8 cellular contexts compared by ENCODE assay signal in the genomic region with DNA sequence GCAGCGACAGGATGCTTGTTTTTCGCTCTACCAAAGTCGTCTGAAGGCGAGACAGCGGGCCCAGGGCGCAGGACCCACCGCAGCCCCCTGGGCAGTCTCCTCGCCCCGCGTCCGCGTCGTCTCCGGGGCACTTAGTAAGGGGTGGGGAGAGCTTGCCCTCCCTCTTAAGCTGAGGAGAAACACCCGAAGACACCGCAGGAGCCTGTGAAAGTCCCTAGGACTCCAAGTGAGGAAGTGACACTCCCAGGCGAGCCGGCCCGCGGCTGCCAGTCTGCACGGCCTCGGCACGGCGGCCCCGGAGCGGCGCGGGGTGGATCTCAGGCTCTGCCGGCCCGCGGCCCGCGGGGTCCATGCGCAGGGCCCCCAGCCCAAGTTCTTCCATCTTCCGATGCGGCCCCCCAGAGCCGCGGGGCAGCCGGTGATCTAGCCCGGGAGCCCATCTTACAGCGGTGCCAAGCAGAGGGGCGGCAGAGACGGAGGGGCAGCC. TPM values are rescaled to one million over a fixed set of nuclear protein-coding genes. Genes with fewer than 3 reads are reported as not detected.
DNase-seq lines count a peak whose midpoint lies in the region; ATAC-seq and TF ChIP-seq lines count a peak whose summit lies in the region.

No MANE protein-coding gene starts in this region.

- peak overlapping the region; percentile 95 for H3K56ac ChIP-seq in mesendoderm (ENCODE audit: low read length)

- peaks cover 11% of the 10 kb centered on the region for H3K79me1 ChIP-seq in mesendoderm (ENCODE audit: low read length)

- H4K20me1 ChIP-seq in DOHH2 (ENCODE audit: control insufficient read depth, insufficient read depth, low read depth, low read length): no peaks in the 10 kb centered on the region

- peak overlapping the region; percentile 73 for H2BK5ac ChIP-seq in mesendoderm (ENCODE audit: low read length)

- DNase-seq in HuH-7 (ENCODE audit: low spot score): peak; percentile 57
- peak; percentile 23 for DNase-seq in activated CD4-positive, CD25-positive, alpha-beta regulatory T cell treated with anti-CD3 and anti-CD28 coated beads, Interleukin-2, amount 50 U/mL, for 16 hours (ENCODE audit: low read depth, low spot score)
- peak; percentile 80 for DNase-seq in coronary artery (ENCODE audit: low spot score)
- DNase-seq in mesendoderm: no peak
- DNase-seq in stimulated activated CD8-positive, alpha-beta memory T cell treated with anti-CD3 and anti-CD28 coated beads, Interleukin-4, amount 100 ng/mL, for 24 hours (ENCODE audit: low read depth): peak; percentile 36
- no peak for DNase-seq in NCI-H1092 treated with DMSO at 0.1 percent for 48 hours (lab: John Stamatoyannopoulos, UW)

- TF ChIP-seq CTCF in DOHH2 (IDR thresholded peaks at IDR 0.05; ENCODE audit: low read depth, low read length, poor library complexity, severe bottlenecking) (no peak), coronary artery (IDR thresholded peaks at IDR 0.05) (no peak)

- peak; percentile 63 for ATAC-seq in GM21515 (IDR thresholded peaks at IDR 0.05; ENCODE audit: unreplicated experiment)

- peak overlapping the region; percentile 89 for H3K4me2 ChIP-seq in DOHH2 (ENCODE audit: low read length)
- H3K4me2 ChIP-seq in mesendoderm (ENCODE audit: low read length): peak overlapping the region; percentile 83

- peaks cover under 1% of the 10 kb centered on the region; the same call in 1 of the 2 replicates for H3K9me3 ChIP-seq in DOHH2 (ENCODE audit: control insufficient read depth, insufficient read depth, low read length)

- no peaks in the 10 kb centered on the region for H3K36me3 ChIP-seq in DOHH2 (ENCODE audit: control insufficient read depth, low read length)
- peaks cover 1% of the 10 kb centered on the region for H3K36me3 ChIP-seq in mesendoderm (ENCODE audit: control insufficient read depth, insufficient read depth, low read length)

- no peak overlapping the region for H4K5ac ChIP-seq in mesendoderm (ENCODE audit: low read length)

- H3K27me3 ChIP-seq in DOHH2 (ENCODE audit: control insufficient read depth, low read length) (peaks cover 41% of the 10 kb centered on the region), mesendoderm (ENCODE audit: insufficient read depth, low read length, poor library complexity) (no peaks in the 10 kb centered on the region)

- peak overlapping the region; percentile 70 for H2BK120ac ChIP-seq in mesendoderm (ENCODE audit: low read depth, low read length)

- H3K4ac ChIP-seq in mesendoderm (ENCODE audit: low read depth, low read length): peak overlapping the region; percentile 38

- H3K23ac ChIP-seq in mesendoderm (ENCODE audit: low read length): peak overlapping the region; percentile 81

- peak overlapping the region; percentile 94 for H3K9ac ChIP-seq in mesendoderm (ENCODE audit: low read length)

- peaks cover 3% of the 10 kb centered on the region; the same call in 1 of the 2 replicates for H3F3A ChIP-seq in DOHH2 (ENCODE audit: control insufficient read depth, insufficient read depth)

- peak overlapping the region; percentile 78 for H3K18ac ChIP-seq in mesendoderm (ENCODE audit: low read length)

- H4K8ac ChIP-seq in mesendoderm (ENCODE audit: low read depth, low read length): no peak overlapping the region

- no CpG with 5 or more reads among the region's 43 CpGs for WGBS in mesendoderm (ENCODE audit: extremely low coverage, insufficient coverage, low lambda C conversion rate)

- no peaks in the 10 kb centered on the region for H3K79me2 ChIP-seq in DOHH2 (ENCODE audit: control insufficient read depth, low read length)
- H3K79me2 ChIP-seq in mesendoderm (ENCODE audit: control insufficient read depth, insufficient read depth, low read length): peaks cover 20% of the 10 kb centered on the region

- H2AK5ac ChIP-seq in mesendoderm (ENCODE audit: low read length): no peak overlapping the region

- no peaks in the 10 kb centered on the region for H3K9me2 ChIP-seq in DOHH2 (replicated peaks; ENCODE audit: control insufficient read depth, low read length)

- H3K4me3 ChIP-seq in DOHH2 (ENCODE audit: low read length): peak overlapping the region; percentile 74
- peak overlapping the region; percentile 97 for H3K4me3 ChIP-seq in coronary artery
- H3K4me3 ChIP-seq in mesendoderm (ENCODE audit: low read length): peak overlapping the region; percentile 73

- peak overlapping the region; percentile 4 for H2BK15ac ChIP-seq in mesendoderm (replicated peaks; ENCODE audit: low read depth)

- H3K27ac ChIP-seq in DOHH2 (ENCODE audit: low read depth, low read length) (no peak overlapping the region), coronary artery (peak overlapping the region; percentile 86 to 96), mesendoderm (ENCODE audit: low read depth, low read length) (peak overlapping the region; percentile 95)

- H3K4me1 ChIP-seq in DOHH2 (ENCODE audit: control insufficient read depth, low read length): peaks cover 24% of the 10 kb centered on the region
- H3K4me1 ChIP-seq in mesendoderm (ENCODE audit: control insufficient read depth, low read depth, low read length): peaks cover 12% of the 10 kb centered on the region

RNA-seq across cellular contexts. Expression of a gene that starts 0.3 kb away (rescaled TPM):
- polyA plus RNA-seq in mesendoderm (2013, experiment 1 of 2): 2.5 TPM
- 2.4 TPM for polyA plus RNA-seq in mesendoderm (2013, experiment 2 of 2)

RNA-seq across cellular contexts. Expression of a gene that starts 53.8 kb away (rescaled TPM):
- 16.6 TPM for polyA plus RNA-seq in mesendoderm (2013, experiment 1 of 2)
- 17.0 TPM for polyA plus RNA-seq in mesendoderm (2013, experiment 2 of 2)

Comparison
In these comparisons a context has a peak if more than half of its experiments do, and no peak if none do; other contexts are left out.
1. DNase-seq: peak in HuH-7 (single experiment), activated CD4-positive, CD25-positive, alpha-beta regulatory T cell treated with anti-CD3 and anti-CD28 coated beads, Interleukin-2, amount 50 U/mL, for 16 hours (single experiment), coronary artery (single experiment) and stimulated activated CD8-positive, alpha-beta memory T cell treated with anti-CD3 and anti-CD28 coated beads, Interleukin-4, amount 100 ng/mL, for 24 hours (single experiment); none in mesendoderm (single experiment) and NCI-H1092 treated with DMSO at 0.1 percent for 48 hours (single experiment).
2. Peak in every context shown above with its lines, with median percentiles within 50 percentile points of each other: H3K4me3 ChIP-seq.